Comparison of ENCODE assay signal across 20 cellular contexts in the genomic region with DNA sequence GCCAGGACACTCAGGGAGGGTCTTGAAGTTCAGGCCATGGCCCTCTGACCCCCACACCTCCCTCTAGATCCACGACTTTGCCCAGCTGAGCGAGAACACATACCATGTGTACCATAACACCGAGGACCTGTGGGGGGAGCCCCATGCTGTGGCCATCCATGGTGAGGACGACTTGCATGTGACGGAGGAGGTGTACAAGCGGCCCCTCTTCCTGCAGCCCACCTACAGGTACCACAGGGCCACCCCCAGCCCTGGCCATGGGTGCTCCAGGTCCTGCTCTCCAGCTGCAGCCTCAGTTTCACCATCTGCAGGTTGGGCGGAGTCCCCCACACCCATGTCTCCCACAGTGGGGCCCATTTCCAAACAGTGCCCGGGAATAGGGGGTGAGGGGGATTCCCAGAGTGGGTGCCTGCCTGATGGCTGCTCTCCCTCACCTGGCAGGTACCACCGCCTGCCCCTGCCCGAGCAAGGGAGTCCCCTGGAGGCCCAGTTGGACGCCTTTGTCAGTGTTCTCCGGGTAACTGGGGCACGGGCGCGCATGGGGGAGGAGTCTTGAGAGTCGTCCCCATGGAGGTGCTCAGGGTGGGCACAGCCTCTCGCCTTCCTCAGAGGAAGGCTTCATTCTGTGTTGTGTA. TPM values are rescaled to one million over a fixed set of nuclear protein-coding genes. Genes with fewer than 3 reads are reported as not detected.
DNase-seq lines count a peak whose midpoint lies in the region; ATAC-seq and TF ChIP-seq lines count a peak whose summit lies in the region.
"Had no signal": no experiment of that assay in that cellular context is flagged by ENCODE, and none has a peak within 500 bp of the region (broad histone marks: within the 10 kb centered on the region; RNA-seq: fewer than 3 reads in every experiment).

No MANE protein-coding gene starts in this region.

- ATAC-seq in PC-3 (no peak), GM21360 (IDR thresholded peaks at IDR 0.05; ENCODE audit: unreplicated experiment) (no peak)
- ATAC-seq in stimulated activated effector memory CD8-positive, alpha-beta T cell treated with anti-CD3 and anti-CD28 coated beads, Interleukin-12 subunit alpha, Interleukin-12 subunit beta, amount 100 ng/mL, for 72 hours, result peak; percentile 25
- ATAC-seq: GM12878, GM23338, HCT116 had no signal

- peaks cover 3% of the 10 kb centered on the region for H3K4me1 Mint-ChIP-seq in chondrocyte (ENCODE audit: low read depth)
- no peaks in the 10 kb centered on the region for H3K4me1 Mint-ChIP-seq in stimulated activated effector memory CD8-positive, alpha-beta T cell treated with anti-CD3 and anti-CD28 coated beads, Interleukin-12 subunit alpha, Interleukin-12 subunit beta, amount 100 ng/mL, for 72 hours
- H3K4me1 Mint-ChIP-seq: CD8-positive, alpha-beta memory T cell had no signal

- H3K27me3 ChIP-seq in H7 (ENCODE audit: control insufficient read depth, insufficient read depth, low read length), result no peaks in the 10 kb centered on the region
- no peaks in the 10 kb centered on the region for H3K27me3 ChIP-seq in PC-3 (ENCODE audit: low read length)
- H3K27me3 ChIP-seq: BE2C had no signal

- H3K27ac Mint-ChIP-seq in chondrocyte (ENCODE audit: unreplicated experiment), result no peak overlapping the region
- H3K27ac Mint-ChIP-seq in stimulated activated effector memory CD8-positive, alpha-beta T cell treated with anti-CD3 and anti-CD28 coated beads, Interleukin-12 subunit alpha, Interleukin-12 subunit beta, amount 100 ng/mL, for 72 hours, result no peak overlapping the region
- H3K27ac Mint-ChIP-seq: CD4-positive, CD25-positive, alpha-beta regulatory T cell; GM23338; HFFc6 had no signal

- H3K36me3 Mint-ChIP-seq in chondrocyte (ENCODE audit: low read depth), result peaks cover 3% of the 10 kb centered on the region
- no peaks in the 10 kb centered on the region for H3K36me3 Mint-ChIP-seq in stimulated activated effector memory CD8-positive, alpha-beta T cell treated with anti-CD3 and anti-CD28 coated beads, Interleukin-12 subunit alpha, Interleukin-12 subunit beta, amount 100 ng/mL, for 72 hours
- H3K36me3 Mint-ChIP-seq: CD4-positive, CD25-positive, alpha-beta regulatory T cell; CD8-positive, alpha-beta memory T cell had no signal

- peaks cover 7% of the 10 kb centered on the region; the same call in 1 of the 2 replicates for H3K4me1 ChIP-seq in PC-3 (ENCODE audit: insufficient read depth, low read length)
- H3K4me1 ChIP-seq: BE2C had no signal

- peaks cover 3% of the 10 kb centered on the region for H3K27me3 Mint-ChIP-seq in chondrocyte (ENCODE audit: low read depth)
- H3K27me3 Mint-ChIP-seq: CD4-positive, CD25-positive, alpha-beta regulatory T cell; IgD-negative memory B cell had no signal

- CTCF ChIA-PET in PC-3 (lab: Charles Lee), result no interaction called here

- H3F3A ChIP-seq in PC-3 (ENCODE audit: low read length, unreplicated experiment), result no peaks in the 10 kb centered on the region

- H2AFZ ChIP-seq in PC-3 (ENCODE audit: low read length), result no peak overlapping the region
- H2AFZ ChIP-seq: GM23338 had no signal

- no peaks in the 10 kb centered on the region for H3K9me3 ChIP-seq in PC-3 (ENCODE audit: low read length)
- H3K9me3 ChIP-seq: BE2C had no signal

- H3K9me3 Mint-ChIP-seq in chondrocyte (ENCODE audit: low read depth), result no peaks in the 10 kb centered on the region
- H3K9me3 Mint-ChIP-seq in stimulated activated effector memory CD8-positive, alpha-beta T cell treated with anti-CD3 and anti-CD28 coated beads, Interleukin-12 subunit alpha, Interleukin-12 subunit beta, amount 100 ng/mL, for 72 hours, result no peaks in the 10 kb centered on the region
- H3K9me3 Mint-ChIP-seq: CD4-positive, CD25-positive, alpha-beta regulatory T cell; CD8-positive, alpha-beta memory T cell; GM23338; HFFc6; IgD-negative memory B cell had no signal

- no peak overlapping the region for H3K9ac ChIP-seq in PC-3 (ENCODE audit: low read length)

- no TSS peak for BruUV-seq in PC-3 (replicated peaks; lab: Mats Ljungman, UMichigan)

- DNase-seq in H7, result peak; percentile 46
- no peak for DNase-seq in PC-3
- peak; percentile 89 for DNase-seq in chondrocyte (ENCODE audit: low spot score)
- DNase-seq in stimulated activated effector memory CD8-positive, alpha-beta T cell treated with anti-CD3 and anti-CD28 coated beads, Interleukin-12 subunit alpha, Interleukin-12 subunit beta, amount 100 ng/mL, for 72 hours (ENCODE audit: low spot score in 2 of 2), result no peak
- DNase-seq in NCI-H226, result no peak
- DNase-seq: ACHN; BE2C; C1 segment of cervical spinal cord; CD4-positive, CD25-positive, alpha-beta regulatory T cell; CD8-positive, alpha-beta memory T cell; COR-L47; DMS 273 treated with DMSO at 0.1 percent for 48 hours; DMS53; DND-41; HFFc6 had no signal

- no peaks in the 10 kb centered on the region for H3K79me2 ChIP-seq in PC-3 (ENCODE audit: low read length)

- no peaks in the 10 kb centered on the region for H3K9me2 ChIP-seq in PC-3 (replicated peaks; ENCODE audit: low read length)

- no peak overlapping the region for H3K4me3 ChIP-seq in H7 (ENCODE audit: insufficient read depth, low read depth, low read length)
- H3K4me3 ChIP-seq in PC-3 (ENCODE audit: low read length), result no peak overlapping the region
- H3K4me3 ChIP-seq: GM12878, GM23338 had no signal

- no peaks in the 10 kb centered on the region for H4K20me1 ChIP-seq in PC-3 (ENCODE audit: low read length)

- TF ChIP-seq CTCF in PC-3 (conservative IDR thresholded peaks at IDR 0.05; ENCODE audit: low read depth, low read length) (0 out of 2 replicates have a peak, but pooled peaks have one; percentile 20), chondrocyte (IDR thresholded peaks at IDR 0.05) (no peak)

- H3K36me3 ChIP-seq in H7 (replicated peaks; ENCODE audit: control insufficient read depth, insufficient read depth, low read length) (peaks cover 1% of the 10 kb centered on the region), PC-3 (ENCODE audit: low read depth, low read length) (no peaks in the 10 kb centered on the region)
- H3K36me3 ChIP-seq: BE2C had no signal

- POLR2A ChIA-PET in PC-3 (lab: Charles Lee; ENCODE audit: unreplicated experiment), result no interaction called here

- intact Hi-C loops in PC-3 (cut with micrococcal nuclease), result no loop called here

- H3K4me2 ChIP-seq in PC-3 (ENCODE audit: low read length), result no peak overlapping the region
- H3K4me2 ChIP-seq: GM23338 had no signal

- H3K27ac ChIP-seq in PC-3 (ENCODE audit: low read length), result no peak overlapping the region

- no peak overlapping the region for H3K4me3 Mint-ChIP-seq in chondrocyte (ENCODE audit: unreplicated experiment)
- H3K4me3 Mint-ChIP-seq in stimulated activated effector memory CD8-positive, alpha-beta T cell treated with anti-CD3 and anti-CD28 coated beads, Interleukin-12 subunit alpha, Interleukin-12 subunit beta, amount 100 ng/mL, for 72 hours, result no peak overlapping the region
- H3K4me3 Mint-ChIP-seq: CD4-positive, CD25-positive, alpha-beta regulatory T cell; CD8-positive, alpha-beta memory T cell; GM23338; HFFc6; IgD-negative memory B cell had no signal

RNA-seq across cellular contexts. Expression of gene PALD1, which starts 54.1 kb away (rescaled TPM):
- 51.9 and 53.2 TPM in 2 replicates for total RNA-seq in H7 (2014; rRNA removed; shearing (Covaris generic))
- total RNA-seq in PC-3 (2014; rRNA removed) (0.46 and 0.80 TPM in 2 replicates), chondrocyte (2.4 to 4.1 TPM (median 4.0 TPM) in 3 replicates)
- total RNA-seq: CD4-positive, CD25-positive, alpha-beta regulatory T cell; HFFc6 had no signal

Comparison
In these comparisons a context has a peak if more than half of its experiments do, and no peak if none do; other contexts are left out.
1. DNase-seq: peak in H7 (single experiment) and chondrocyte (single experiment); none in PC-3 (single experiment), stimulated activated effector memory CD8-positive, alpha-beta T cell treated with anti-CD3 and anti-CD28 coated beads, Interleukin-12 subunit alpha, Interleukin-12 subunit beta, amount 100 ng/mL, for 72 hours (0 of 2) and NCI-H226 (single experiment).
2. RNA of gene PALD1, which starts 54.1 kb away (total RNA-seq): 51.9 to 53.2 TPM in H7; 2.4 to 4.1 TPM in chondrocyte and 0.46 to 0.80 TPM in PC-3; every median in the first group is over 10 times any median in the second.